ENCODE assay signal across 8 cellular contexts in genomic region chr1:54475357-54476230, GRCh38.
DNase-seq lines count a peak whose midpoint lies in the region; ATAC-seq, FAIRE-seq and TF ChIP-seq lines count a peak whose summit lies in the region.

No MANE protein-coding gene starts in this region.

- no peak for TF ChIP-seq EP300 in K562 (IDR thresholded peaks at IDR 0.05; ENCODE audit: low read length)

- H3K27me3 Mint-ChIP-seq in naive B cell: peaks cover 0 to 11% (median 8%) of the 10 kb centered on the region in 3 donors

- FAIRE-seq in K562 (lab: Jason Lieb, UNC): no peak

- WGBS in K562 (ENCODE audit: insufficient coverage, low coverage, missing lambda C conversion rate): 69% methylated on average over 23 of the region's 27 CpGs

- in situ Hi-C loops in K562 (cut with MboI): loop anchor here (25.0 kb wide), 1 partner anchor 163 kb away; no protein-coding TSS in a partner anchor
- in situ Hi-C loops in KBM-7 (cut with MboI; ENCODE audit: low pct_unique_long_range_greater_than_20kb, low sequenced_read_pairs): no loop called here

- ATAC-seq in K562 (peak; percentile 2; the same call in 2 of the 3 replicates), naive B cell (ENCODE audit: low read depth in 2 of 2) (peak; percentile 72 to 81), GM21381 (IDR thresholded peaks at IDR 0.05; ENCODE audit: unreplicated experiment) (no peak), GM21447 (IDR thresholded peaks at IDR 0.05; ENCODE audit: unreplicated experiment) (no peak)

- peak overlapping the region in 5 of 6 donors; percentile 19 to 86 (median 79) for H3K27ac Mint-ChIP-seq in naive B cell

- no peaks in the 10 kb centered on the region for H3K9me1 ChIP-seq in K562 (ENCODE audit: control insufficient read depth, insufficient read depth, low read length)

- H4K20me1 ChIP-seq in BLaER1 (no peaks in the 10 kb centered on the region), K562 (replicated peaks; ENCODE audit: control insufficient read depth, insufficient read depth, low read length) (no peaks in the 10 kb centered on the region)

- peak overlapping the region; percentile 69 to 91 (median 83) for H3K4me3 Mint-ChIP-seq in naive B cell

- POLR2A ChIA-PET in K562 (lab: Yijun Ruan, JAX): interaction anchor here (0.7 kb wide), 1 partner anchor 10 kb away, joined by 3 read pairs; no protein-coding TSS in a partner anchor

- peak overlapping the region; percentile 57; the same call in 1 of the 2 replicates for H2AFZ ChIP-seq in K562 (ENCODE audit: low read depth, low read length)

- peak overlapping the region; percentile 86 for H3K27ac ChIP-seq in BLaER1
- H3K27ac ChIP-seq in K562 (ENCODE audit: extremely low read depth, low read depth, low read length): no peak overlapping the region

- H3K79me2 ChIP-seq in K562 (ENCODE audit: control insufficient read depth, insufficient read depth, low read length): no peaks in the 10 kb centered on the region

- H3K27me3 ChIP-seq in BLaER1 (no peaks in the 10 kb centered on the region), K562 (ENCODE audit: control insufficient read depth in 2 of 2, insufficient read depth in 2 of 2, low read length in 2 of 2) (no peaks in the 10 kb centered on the region)

- H3K4me3 ChIP-seq in BLaER1 (peak overlapping the region; percentile 61), K562 (no peak overlapping the region)

- H3K4me1 Mint-ChIP-seq in naive B cell: peaks cover 46 to 56% (median 50%) of the 10 kb centered on the region in 3 donors

- no peaks in the 10 kb centered on the region for H3K9me3 Mint-ChIP-seq in naive B cell

- no TSS peak for BruUV-seq in K562 (replicated peaks; lab: Mats Ljungman, UMichigan)

- H3K4me1 ChIP-seq in BLaER1: peaks cover 89% of the 10 kb centered on the region
- peaks cover 28 to 32% of the 10 kb centered on the region in 2 experiments for H3K4me1 ChIP-seq in K562 (replicated peaks in 1 of 2; ENCODE audit: control insufficient read depth in 2 of 2, insufficient read depth in 2 of 2, low read length in 2 of 2)

- intact Hi-C loops in K562 (cut with micrococcal nuclease): no loop called here

- H3K4me2 ChIP-seq in BLaER1 (peak overlapping the region; percentile 96), K562 (ENCODE audit: insufficient read depth, low read length) (no peak overlapping the region)

- peak overlapping the region; percentile 76 for H3K9ac ChIP-seq in BLaER1
- H3K9ac ChIP-seq in K562 (ENCODE audit: insufficient read depth in 1 of 2, low read depth in 2 of 2, low read length in 2 of 2): peak overlapping the region in 1 of 2 experiments; percentile 51; a peak in 1 of 4 replicates

- no peaks in the 10 kb centered on the region for H3K36me3 Mint-ChIP-seq in naive B cell

- peak; percentile 48 for DNase-seq in NCI-H2227 treated with DMSO at 0.1 percent for 48 hours (lab: John Stamatoyannopoulos, UW)
- DNase-seq in K562 (ENCODE audit: extremely low read depth in 1 of 4, low spot score in 3 of 4): no peak
- DNase-seq in naive B cell: peak; percentile 65
- DNase-seq in NOMO-1 (lab: John Stamatoyannopoulos, UW; ENCODE audit: unreplicated experiment in 2 of 2): no peak
- DNase-seq in KBM-7: no peak

- CTCF ChIA-PET in K562 (lab: Yijun Ruan, JAX; ENCODE audit: low intra/inter-chr PET ratio): no interaction called here

- H3K36me3 ChIP-seq in BLaER1: no peaks in the 10 kb centered on the region
- no peaks in the 10 kb centered on the region for H3K36me3 ChIP-seq in K562 (ENCODE audit: control insufficient read depth, insufficient read depth, low read length)

- no peak for TF ChIP-seq CTCF in K562 (IDR thresholded peaks at IDR 0.05 in 2 of 3, conservative IDR thresholded peaks at IDR 0.05 in 1 of 3; ENCODE audit: insufficient read depth in 2 of 3, low read depth in 1 of 3, low read length in 3 of 3)

- no peak for TF ChIP-seq POLR2A in K562 (conservative IDR thresholded peaks at IDR 0.05)

- H3K9me3 ChIP-seq in BLaER1 (no peaks in the 10 kb centered on the region), K562 (replicated peaks; ENCODE audit: control insufficient read depth, insufficient read depth, low read depth, low read length) (no peaks in the 10 kb centered on the region)

- TF ChIP-seq RAD21 in K562 (CRISPR knock-in tag; conservative IDR thresholded peaks at IDR 0.05 in 1 of 2, IDR thresholded peaks at IDR 0.05 in 1 of 2): no peak

TF ChIP-seq in K562, 482 proteins besides CTCF, POLR2A, EP300 and RAD21 (continues in another document):
- no peak for TF ChIP-seq PML (IDR thresholded peaks at IDR 0.05; ENCODE audit: low read length)
- no peak for TF ChIP-seq MCM2 (IDR thresholded peaks at IDR 0.05; ENCODE audit: low read depth)
- TF ChIP-seq ZFX (CRISPR knock-in tag; IDR thresholded peaks at IDR 0.05): no peak
- TF ChIP-seq CBFB (CRISPR knock-in tag; IDR thresholded peaks at IDR 0.05): no peak
- TF ChIP-seq HDGF (IDR thresholded peaks at IDR 0.05): no peak
- TF ChIP-seq, protein P1, sequence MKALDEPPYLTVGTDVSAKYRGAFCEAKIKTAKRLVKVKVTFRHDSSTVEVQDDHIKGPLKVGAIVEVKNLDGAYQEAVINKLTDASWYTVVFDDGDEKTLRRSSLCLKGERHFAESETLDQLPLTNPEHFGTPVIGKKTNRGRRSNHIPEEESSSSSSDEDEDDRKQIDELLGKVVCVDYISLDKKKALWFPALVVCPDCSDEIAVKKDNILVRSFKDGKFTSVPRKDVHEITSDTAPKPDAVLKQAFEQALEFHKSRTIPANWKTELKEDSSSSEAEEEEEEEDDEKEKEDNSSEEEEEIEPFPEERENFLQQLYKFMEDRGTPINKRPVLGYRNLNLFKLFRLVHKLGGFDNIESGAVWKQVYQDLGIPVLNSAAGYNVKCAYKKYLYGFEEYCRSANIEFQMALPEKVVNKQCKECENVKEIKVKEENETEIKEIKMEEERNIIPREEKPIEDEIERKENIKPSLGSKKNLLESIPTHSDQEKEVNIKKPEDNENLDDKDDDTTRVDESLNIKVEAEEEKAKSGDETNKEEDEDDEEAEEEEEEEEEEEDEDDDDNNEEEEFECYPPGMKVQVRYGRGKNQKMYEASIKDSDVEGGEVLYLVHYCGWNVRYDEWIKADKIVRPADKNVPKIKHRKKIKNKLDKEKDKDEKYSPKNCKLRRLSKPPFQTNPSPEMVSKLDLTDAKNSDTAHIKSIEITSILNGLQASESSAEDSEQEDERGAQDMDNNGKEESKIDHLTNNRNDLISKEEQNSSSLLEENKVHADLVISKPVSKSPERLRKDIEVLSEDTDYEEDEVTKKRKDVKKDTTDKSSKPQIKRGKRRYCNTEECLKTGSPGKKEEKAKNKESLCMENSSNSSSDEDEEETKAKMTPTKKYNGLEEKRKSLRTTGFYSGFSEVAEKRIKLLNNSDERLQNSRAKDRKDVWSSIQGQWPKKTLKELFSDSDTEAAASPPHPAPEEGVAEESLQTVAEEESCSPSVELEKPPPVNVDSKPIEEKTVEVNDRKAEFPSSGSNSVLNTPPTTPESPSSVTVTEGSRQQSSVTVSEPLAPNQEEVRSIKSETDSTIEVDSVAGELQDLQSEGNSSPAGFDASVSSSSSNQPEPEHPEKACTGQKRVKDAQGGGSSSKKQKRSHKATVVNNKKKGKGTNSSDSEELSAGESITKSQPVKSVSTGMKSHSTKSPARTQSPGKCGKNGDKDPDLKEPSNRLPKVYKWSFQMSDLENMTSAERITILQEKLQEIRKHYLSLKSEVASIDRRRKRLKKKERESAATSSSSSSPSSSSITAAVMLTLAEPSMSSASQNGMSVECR (CRISPR knock-in tag; IDR thresholded peaks at IDR 0.05): 0 out of 2 replicates have a peak, but pooled peaks have one; percentile 39
- no peak for TF ChIP-seq CREB1 (IDR thresholded peaks at IDR 0.05)
- TF ChIP-seq CREB1 (CRISPR knock-in tag; IDR thresholded peaks at IDR 0.05): no peak
- peak; percentile 24 for TF ChIP-seq ZFP36 (IDR thresholded peaks at IDR 0.05; ENCODE audit: low read depth, low read length, partially characterized antibody)
- no peak for TF ChIP-seq ZNF740 (CRISPR knock-in tag; IDR thresholded peaks at IDR 0.05)
- TF ChIP-seq ZNF740 (tag; IDR thresholded peaks at IDR 0.05): 0 out of 4 replicates have a peak, but pooled peaks of 1 of the 2 experiments have one; percentile 49
- TF ChIP-seq ARID3A (IDR thresholded peaks at IDR 0.05; ENCODE audit: borderline replicate concordance, low read depth, low read length): no peak
- 0 out of 4 replicates have a peak, but pooled peaks of 1 of the 2 experiments have one; percentile 30 for TF ChIP-seq KDM4B (IDR thresholded peaks at IDR 0.05; ENCODE audit: borderline replicate concordance in 2 of 2, low read depth in 1 of 2)
- no peak for TF ChIP-seq FOSL1 (tag; conservative IDR thresholded peaks at IDR 0.05)
- no peak for TF ChIP-seq HNRNPH1 (optimal IDR thresholded peaks at IDR 0.05; ENCODE audit: low read depth, low read length)
- TF ChIP-seq HEY1 (CRISPR knock-in tag; IDR thresholded peaks at IDR 0.05; ENCODE audit: borderline replicate concordance): no peak

Comparison
In these comparisons a context has a peak if more than half of its experiments do, and no peak if none do; other contexts are left out.
1. DNase-seq: peak in NCI-H2227 treated with DMSO at 0.1 percent for 48 hours (single experiment) and naive B cell (single experiment); none in K562 (0 of 4), NOMO-1 (0 of 2) and KBM-7 (single experiment).
2. ATAC-seq: peak in K562 (single experiment) and naive B cell (2 of 2); none in GM21381 (single experiment) and GM21447 (single experiment).